8 cellular contexts compared by ENCODE assay signal in genomic region chr6:29942275-29943052, GRCh38.
A peak's percentile ranks its signal among the peaks of the same experiment; 100 is the strongest.
DNase-seq lines count a peak whose midpoint lies in the region; ATAC-seq and TF ChIP-seq lines count a peak whose summit lies in the region.

Gene HLA-A, plus strand, starts transcription at chr6:29942532. Its CDS starts 22 bp downstream, at chr6:29942554.

- peak; percentile 86 for DNase-seq in AG09319 (ENCODE audit: extremely low read depth, low read depth)
- DNase-seq in NCI-H446 (lab: John Stamatoyannopoulos, UW), result peak; percentile 92
- peak; percentile 87 for DNase-seq in activated CD4-positive, CD25-positive, alpha-beta regulatory T cell treated with anti-CD3 and anti-CD28 coated beads, Interleukin-2, amount 50 U/mL, for 72 hours
- peak; percentile 96 for DNase-seq in cerebellar cortex (ENCODE audit: low spot score)
- peak; percentile 89 for DNase-seq in islet precursor cell
- DNase-seq in stimulated activated CD4-positive, alpha-beta T cell treated with anti-CD3 and anti-CD28 coated beads, Interleukin-12 subunit alpha, Interleukin-12 subunit beta, amount 100 ng/mL, for 4 hours, result peak; percentile 87

- peak; percentile 92 for ATAC-seq in GM19035 (IDR thresholded peaks at IDR 0.05; ENCODE audit: unreplicated experiment)
- ATAC-seq in HG03342 (IDR thresholded peaks at IDR 0.05; ENCODE audit: unreplicated experiment), result peak; percentile 92

- TF ChIP-seq CTCF in AG09319 (IDR thresholded peaks at IDR 0.05; ENCODE audit: low read depth, low read length), result no peak; the same call in none of the 2 replicates

Comparison
In these comparisons a context has a peak if more than half of its experiments do, and no peak if none do; other contexts are left out.
1. Peak in every context shown above with its lines: DNase-seq and ATAC-seq.